2 cellular contexts compared by ENCODE assay signal in the genomic region with DNA sequence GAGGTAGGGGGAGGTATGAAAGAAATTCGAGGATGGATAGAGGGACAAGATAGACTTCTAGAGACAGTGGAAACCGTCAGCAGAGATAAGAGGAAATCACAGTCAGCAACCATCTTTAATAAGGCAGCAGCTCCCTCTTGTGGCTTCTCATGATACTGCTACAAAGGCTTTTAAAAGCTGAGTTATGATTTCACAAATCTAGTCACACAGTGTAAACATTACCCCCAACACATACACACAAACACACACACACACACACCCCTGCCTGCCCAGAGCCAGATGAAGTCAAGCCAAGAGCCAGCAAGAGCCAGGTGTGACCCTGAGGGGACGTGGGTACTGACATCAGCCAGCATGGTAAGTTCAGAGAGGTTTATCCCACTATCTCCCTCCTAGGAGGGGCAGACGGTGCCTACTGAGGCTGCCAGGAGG.
TF ChIP-seq lines count a peak whose summit lies in the region.

No MANE protein-coding gene starts in this region.

TF ChIP-seq in GM23338, 12 proteins besides CTCF, POLR2A, EP300 and RAD21:
- TF ChIP-seq JUNB (IDR thresholded peaks at IDR 0.05; ENCODE audit: unreplicated experiment) (no peak), POLR2AphosphoS5 (IDR thresholded peaks at IDR 0.05; ENCODE audit: low read depth) (no peak), EZH2 (IDR thresholded peaks at IDR 0.05; ENCODE audit: low read depth, unreplicated experiment) (no peak), ZNF114 (CRISPR knock-in tag; IDR thresholded peaks at IDR 0.05) (no peak), NANOG (IDR thresholded peaks at IDR 0.05; ENCODE audit: borderline replicate concordance) (no peak), EZH2phosphoT487 (IDR thresholded peaks at IDR 0.05; ENCODE audit: unreplicated experiment) (no peak), ZNF462 (CRISPR knock-in tag; IDR thresholded peaks at IDR 0.05) (no peak), STAT1 (IDR thresholded peaks at IDR 0.05; ENCODE audit: unreplicated experiment) (no peak)
- TF ChIP-seq, protein P1, sequence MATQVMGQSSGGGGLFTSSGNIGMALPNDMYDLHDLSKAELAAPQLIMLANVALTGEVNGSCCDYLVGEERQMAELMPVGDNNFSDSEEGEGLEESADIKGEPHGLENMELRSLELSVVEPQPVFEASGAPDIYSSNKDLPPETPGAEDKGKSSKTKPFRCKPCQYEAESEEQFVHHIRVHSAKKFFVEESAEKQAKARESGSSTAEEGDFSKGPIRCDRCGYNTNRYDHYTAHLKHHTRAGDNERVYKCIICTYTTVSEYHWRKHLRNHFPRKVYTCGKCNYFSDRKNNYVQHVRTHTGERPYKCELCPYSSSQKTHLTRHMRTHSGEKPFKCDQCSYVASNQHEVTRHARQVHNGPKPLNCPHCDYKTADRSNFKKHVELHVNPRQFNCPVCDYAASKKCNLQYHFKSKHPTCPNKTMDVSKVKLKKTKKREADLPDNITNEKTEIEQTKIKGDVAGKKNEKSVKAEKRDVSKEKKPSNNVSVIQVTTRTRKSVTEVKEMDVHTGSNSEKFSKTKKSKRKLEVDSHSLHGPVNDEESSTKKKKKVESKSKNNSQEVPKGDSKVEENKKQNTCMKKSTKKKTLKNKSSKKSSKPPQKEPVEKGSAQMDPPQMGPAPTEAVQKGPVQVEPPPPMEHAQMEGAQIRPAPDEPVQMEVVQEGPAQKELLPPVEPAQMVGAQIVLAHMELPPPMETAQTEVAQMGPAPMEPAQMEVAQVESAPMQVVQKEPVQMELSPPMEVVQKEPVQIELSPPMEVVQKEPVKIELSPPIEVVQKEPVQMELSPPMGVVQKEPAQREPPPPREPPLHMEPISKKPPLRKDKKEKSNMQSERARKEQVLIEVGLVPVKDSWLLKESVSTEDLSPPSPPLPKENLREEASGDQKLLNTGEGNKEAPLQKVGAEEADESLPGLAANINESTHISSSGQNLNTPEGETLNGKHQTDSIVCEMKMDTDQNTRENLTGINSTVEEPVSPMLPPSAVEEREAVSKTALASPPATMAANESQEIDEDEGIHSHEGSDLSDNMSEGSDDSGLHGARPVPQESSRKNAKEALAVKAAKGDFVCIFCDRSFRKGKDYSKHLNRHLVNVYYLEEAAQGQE (IDR thresholded peaks at IDR 0.05; ENCODE audit: unreplicated experiment): no peak

TF ChIP-seq in H1, 55 proteins besides CTCF, POLR2A, EP300 and RAD21:
- TF ChIP-seq CHD1 (IDR thresholded peaks at IDR 0.05; ENCODE audit: low read depth, low read length) (no peak), MAFK (IDR thresholded peaks at IDR 0.05; ENCODE audit: low read depth, low read length) (peak; percentile 61)
